1 cellular context compared by ENCODE assay signal in the genomic region with DNA sequence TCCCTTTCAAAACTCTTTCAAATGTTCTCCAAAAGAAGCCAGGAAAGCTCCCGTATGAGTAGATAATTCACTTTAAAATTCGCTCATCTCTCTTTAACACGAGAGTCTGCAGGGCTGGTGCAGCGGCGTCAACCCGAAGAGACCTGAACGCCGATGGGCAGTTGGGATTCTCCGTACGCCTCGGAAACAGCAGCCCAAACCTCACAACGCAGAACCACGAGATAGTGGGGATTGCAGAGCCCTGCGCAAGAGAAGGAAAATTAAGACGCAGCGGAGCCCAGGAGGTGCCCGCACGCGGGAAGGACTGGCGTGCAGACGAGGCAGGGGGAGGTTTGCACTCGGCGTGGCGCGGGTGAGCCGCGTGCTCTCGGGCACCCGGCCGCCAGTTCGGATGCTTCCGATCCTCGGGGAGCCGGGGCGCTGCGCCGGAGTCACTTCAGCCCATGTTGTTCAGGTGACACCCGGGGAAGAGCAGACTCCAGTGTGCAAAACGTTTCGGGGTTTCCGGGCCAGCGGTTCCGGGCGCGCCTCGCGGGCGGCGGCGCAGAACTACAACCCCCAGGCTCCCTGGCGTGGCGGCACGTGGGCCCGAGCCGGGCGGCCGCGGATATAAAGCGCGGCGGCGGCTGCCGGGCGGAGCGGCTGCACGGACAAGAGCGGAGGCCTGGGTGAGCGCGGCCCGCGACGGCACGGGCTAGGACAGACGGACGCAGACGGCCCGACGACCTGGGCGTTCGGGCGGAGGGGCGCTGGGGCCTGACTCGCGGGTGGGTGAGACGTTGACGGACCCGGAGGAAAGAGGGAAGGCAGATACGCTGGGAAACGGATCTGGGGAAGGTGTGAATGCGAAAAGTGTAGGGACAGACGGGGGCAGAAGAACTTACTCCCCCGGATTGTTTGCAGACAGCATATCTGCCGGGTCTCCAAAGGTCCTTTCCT.
A peak's percentile ranks its signal among the peaks of the same experiment; 100 is the strongest.
TF ChIP-seq lines count a peak whose summit lies in the region.

A gene with protein sequence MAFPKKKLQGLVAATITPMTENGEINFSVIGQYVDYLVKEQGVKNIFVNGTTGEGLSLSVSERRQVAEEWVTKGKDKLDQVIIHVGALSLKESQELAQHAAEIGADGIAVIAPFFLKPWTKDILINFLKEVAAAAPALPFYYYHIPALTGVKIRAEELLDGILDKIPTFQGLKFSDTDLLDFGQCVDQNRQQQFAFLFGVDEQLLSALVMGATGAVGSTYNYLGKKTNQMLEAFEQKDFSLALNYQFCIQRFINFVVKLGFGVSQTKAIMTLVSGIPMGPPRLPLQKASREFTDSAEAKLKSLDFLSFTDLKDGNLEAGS (plus strand): TSS at position 636 of the 939 bp plus-strand sequence. CDS start 4,599 bp downstream, outside the sequence.

TF ChIP-seq in HepG2, 621 proteins besides CTCF, POLR2A, EP300 and RAD21 (continued from another document and continues in another):
- TF ChIP-seq, protein P1, sequence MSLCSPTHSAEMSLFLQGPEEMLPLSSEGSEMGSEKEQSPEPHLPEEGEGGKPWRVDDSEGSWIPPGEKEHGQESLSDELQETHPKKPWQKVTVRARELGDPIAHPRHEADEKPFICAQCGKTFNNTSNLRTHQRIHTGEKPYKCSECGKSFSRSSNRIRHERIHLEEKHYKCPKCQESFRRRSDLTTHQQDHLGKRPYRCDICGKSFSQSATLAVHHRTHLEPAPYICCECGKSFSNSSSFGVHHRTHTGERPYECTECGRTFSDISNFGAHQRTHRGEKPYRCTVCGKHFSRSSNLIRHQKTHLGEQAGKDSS (CRISPR knock-in tag; IDR thresholded peaks at IDR 0.05; ENCODE audit: borderline replicate concordance, low read depth) = 0 out of 2 replicates have a peak, but pooled peaks have one; percentile 30
- no peak for TF ChIP-seq SMARCC2 (IDR thresholded peaks at IDR 0.05)
- TF ChIP-seq, protein P2, sequence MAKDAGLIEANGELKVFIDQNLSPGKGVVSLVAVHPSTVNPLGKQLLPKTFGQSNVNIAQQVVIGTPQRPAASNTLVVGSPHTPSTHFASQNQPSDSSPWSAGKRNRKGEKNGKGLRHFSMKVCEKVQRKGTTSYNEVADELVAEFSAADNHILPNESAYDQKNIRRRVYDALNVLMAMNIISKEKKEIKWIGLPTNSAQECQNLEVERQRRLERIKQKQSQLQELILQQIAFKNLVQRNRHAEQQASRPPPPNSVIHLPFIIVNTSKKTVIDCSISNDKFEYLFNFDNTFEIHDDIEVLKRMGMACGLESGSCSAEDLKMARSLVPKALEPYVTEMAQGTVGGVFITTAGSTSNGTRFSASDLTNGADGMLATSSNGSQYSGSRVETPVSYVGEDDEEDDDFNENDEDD (CRISPR knock-in tag; IDR thresholded peaks at IDR 0.05; ENCODE audit: borderline replicate concordance) = peak; percentile 11; the same call in 1 of the 2 replicates
- no peak for TF ChIP-seq MZF1 (CRISPR knock-in tag; IDR thresholded peaks at IDR 0.05; ENCODE audit: borderline replicate concordance)
- no peak for TF ChIP-seq NR1H2 (CRISPR knock-in tag; IDR thresholded peaks at IDR 0.05; ENCODE audit: borderline replicate concordance, low read depth)
- no peak for TF ChIP-seq MAZ (IDR thresholded peaks at IDR 0.05; ENCODE audit: borderline replicate concordance, low read depth, low read length)
- no peak for TF ChIP-seq MAZ (CRISPR knock-in tag; IDR thresholded peaks at IDR 0.05; ENCODE audit: low read depth)
- TF ChIP-seq ARHGAP35 (CRISPR knock-in tag; IDR thresholded peaks at IDR 0.05; ENCODE audit: borderline replicate concordance) = no peak
- no peak for TF ChIP-seq TCF7L2 (IDR thresholded peaks at IDR 0.05; ENCODE audit: low read depth, low read length)
- TF ChIP-seq, protein P3, sequence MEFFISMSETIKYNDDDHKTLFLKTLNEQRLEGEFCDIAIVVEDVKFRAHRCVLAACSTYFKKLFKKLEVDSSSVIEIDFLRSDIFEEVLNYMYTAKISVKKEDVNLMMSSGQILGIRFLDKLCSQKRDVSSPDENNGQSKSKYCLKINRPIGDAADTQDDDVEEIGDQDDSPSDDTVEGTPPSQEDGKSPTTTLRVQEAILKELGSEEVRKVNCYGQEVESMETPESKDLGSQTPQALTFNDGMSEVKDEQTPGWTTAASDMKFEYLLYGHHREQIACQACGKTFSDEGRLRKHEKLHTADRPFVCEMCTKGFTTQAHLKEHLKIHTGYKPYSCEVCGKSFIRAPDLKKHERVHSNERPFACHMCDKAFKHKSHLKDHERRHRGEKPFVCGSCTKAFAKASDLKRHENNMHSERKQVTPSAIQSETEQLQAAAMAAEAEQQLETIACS (CRISPR knock-in tag; IDR thresholded peaks at IDR 0.05) = 0 out of 2 replicates have a peak, but pooled peaks have one; percentile 21
- no peak for TF ChIP-seq EHMT2 (IDR thresholded peaks at IDR 0.05; ENCODE audit: borderline replicate concordance, low read depth, low read length)
- TF ChIP-seq CENPX (CRISPR knock-in tag; IDR thresholded peaks at IDR 0.05) = no peak
- 0 out of 2 replicates have a peak, but pooled peaks have one; percentile 22 for TF ChIP-seq ZNF816 (CRISPR knock-in tag; IDR thresholded peaks at IDR 0.05; ENCODE audit: borderline replicate concordance)
- no peak for TF ChIP-seq ZMYM3 (CRISPR knock-in tag; IDR thresholded peaks at IDR 0.05)
- TF ChIP-seq, protein P4, sequence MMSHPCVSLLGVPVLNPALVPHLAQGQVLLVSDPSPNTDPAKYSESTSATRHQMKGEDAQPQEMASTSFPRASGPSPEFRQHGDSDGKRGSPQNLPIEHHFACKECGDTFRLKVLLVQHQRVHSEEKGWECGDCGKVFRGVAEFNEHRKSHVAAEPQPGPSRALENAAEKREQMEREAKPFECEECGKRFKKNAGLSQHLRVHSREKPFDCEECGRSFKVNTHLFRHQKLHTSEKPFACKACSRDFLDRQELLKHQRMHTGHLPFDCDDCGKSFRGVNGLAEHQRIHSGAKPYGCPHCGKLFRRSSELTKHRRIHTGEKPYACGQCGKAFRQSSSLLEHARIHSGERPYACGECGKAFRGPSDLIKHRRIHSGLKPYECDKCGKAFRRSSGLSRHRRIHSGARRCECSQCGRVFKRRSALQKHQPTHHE (CRISPR knock-in tag; IDR thresholded peaks at IDR 0.05; ENCODE audit: borderline replicate concordance) = no peak
- no peak for TF ChIP-seq HDAC1 (CRISPR knock-in tag; IDR thresholded peaks at IDR 0.05)
- TF ChIP-seq YY1 (IDR thresholded peaks at IDR 0.05; ENCODE audit: insufficient read depth, insufficient replicate concordance, low read depth, low read length) = peak; percentile 37
- TF ChIP-seq ZNF546 (CRISPR knock-in tag; conservative IDR thresholded peaks at IDR 0.05) = no peak
- no peak for TF ChIP-seq ZNF230 (CRISPR knock-in tag; IDR thresholded peaks at IDR 0.05)
- TF ChIP-seq RFX1 (IDR thresholded peaks at IDR 0.05) = no peak
- TF ChIP-seq RCOR2 (CRISPR knock-in tag; IDR thresholded peaks at IDR 0.05) = no peak
- no peak for TF ChIP-seq ZNF768 (CRISPR knock-in tag; IDR thresholded peaks at IDR 0.05)
- no peak for TF ChIP-seq ZC3H13 (CRISPR knock-in tag; IDR thresholded peaks at IDR 0.05)
- no peak for TF ChIP-seq ZNF24 (IDR thresholded peaks at IDR 0.05)
- TF ChIP-seq NFYC (CRISPR knock-in tag; IDR thresholded peaks at IDR 0.05) = no peak
- TF ChIP-seq, protein P5, sequence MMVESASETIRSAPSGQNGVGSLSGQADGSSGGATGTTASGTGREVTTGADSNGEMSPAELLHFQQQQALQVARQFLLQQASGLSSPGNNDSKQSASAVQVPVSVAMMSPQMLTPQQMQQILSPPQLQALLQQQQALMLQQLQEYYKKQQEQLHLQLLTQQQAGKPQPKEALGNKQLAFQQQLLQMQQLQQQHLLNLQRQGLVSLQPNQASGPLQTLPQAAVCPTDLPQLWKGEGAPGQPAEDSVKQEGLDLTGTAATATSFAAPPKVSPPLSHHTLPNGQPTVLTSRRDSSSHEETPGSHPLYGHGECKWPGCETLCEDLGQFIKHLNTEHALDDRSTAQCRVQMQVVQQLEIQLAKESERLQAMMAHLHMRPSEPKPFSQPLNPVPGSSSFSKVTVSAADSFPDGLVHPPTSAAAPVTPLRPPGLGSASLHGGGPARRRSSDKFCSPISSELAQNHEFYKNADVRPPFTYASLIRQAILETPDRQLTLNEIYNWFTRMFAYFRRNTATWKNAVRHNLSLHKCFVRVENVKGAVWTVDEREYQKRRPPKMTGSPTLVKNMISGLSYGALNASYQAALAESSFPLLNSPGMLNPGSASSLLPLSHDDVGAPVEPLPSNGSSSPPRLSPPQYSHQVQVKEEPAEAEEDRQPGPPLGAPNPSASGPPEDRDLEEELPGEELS (CRISPR knock-in tag; IDR thresholded peaks at IDR 0.05) = no peak
- no peak for TF ChIP-seq ZNF788 (CRISPR knock-in tag; IDR thresholded peaks at IDR 0.05; ENCODE audit: borderline replicate concordance)
- TF ChIP-seq, protein P6, sequence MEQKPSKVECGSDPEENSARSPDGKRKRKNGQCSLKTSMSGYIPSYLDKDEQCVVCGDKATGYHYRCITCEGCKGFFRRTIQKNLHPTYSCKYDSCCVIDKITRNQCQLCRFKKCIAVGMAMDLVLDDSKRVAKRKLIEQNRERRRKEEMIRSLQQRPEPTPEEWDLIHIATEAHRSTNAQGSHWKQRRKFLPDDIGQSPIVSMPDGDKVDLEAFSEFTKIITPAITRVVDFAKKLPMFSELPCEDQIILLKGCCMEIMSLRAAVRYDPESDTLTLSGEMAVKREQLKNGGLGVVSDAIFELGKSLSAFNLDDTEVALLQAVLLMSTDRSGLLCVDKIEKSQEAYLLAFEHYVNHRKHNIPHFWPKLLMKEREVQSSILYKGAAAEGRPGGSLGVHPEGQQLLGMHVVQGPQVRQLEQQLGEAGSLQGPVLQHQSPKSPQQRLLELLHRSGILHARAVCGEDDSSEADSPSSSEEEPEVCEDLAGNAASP (CRISPR knock-in tag; IDR thresholded peaks at IDR 0.05; ENCODE audit: borderline replicate concordance) = no peak
- TF ChIP-seq, protein P7, sequence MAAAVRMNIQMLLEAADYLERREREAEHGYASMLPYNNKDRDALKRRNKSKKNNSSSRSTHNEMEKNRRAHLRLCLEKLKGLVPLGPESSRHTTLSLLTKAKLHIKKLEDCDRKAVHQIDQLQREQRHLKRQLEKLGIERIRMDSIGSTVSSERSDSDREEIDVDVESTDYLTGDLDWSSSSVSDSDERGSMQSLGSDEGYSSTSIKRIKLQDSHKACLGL (CRISPR knock-in tag; IDR thresholded peaks at IDR 0.05) = peak; percentile 68
- TF ChIP-seq, protein P8, sequence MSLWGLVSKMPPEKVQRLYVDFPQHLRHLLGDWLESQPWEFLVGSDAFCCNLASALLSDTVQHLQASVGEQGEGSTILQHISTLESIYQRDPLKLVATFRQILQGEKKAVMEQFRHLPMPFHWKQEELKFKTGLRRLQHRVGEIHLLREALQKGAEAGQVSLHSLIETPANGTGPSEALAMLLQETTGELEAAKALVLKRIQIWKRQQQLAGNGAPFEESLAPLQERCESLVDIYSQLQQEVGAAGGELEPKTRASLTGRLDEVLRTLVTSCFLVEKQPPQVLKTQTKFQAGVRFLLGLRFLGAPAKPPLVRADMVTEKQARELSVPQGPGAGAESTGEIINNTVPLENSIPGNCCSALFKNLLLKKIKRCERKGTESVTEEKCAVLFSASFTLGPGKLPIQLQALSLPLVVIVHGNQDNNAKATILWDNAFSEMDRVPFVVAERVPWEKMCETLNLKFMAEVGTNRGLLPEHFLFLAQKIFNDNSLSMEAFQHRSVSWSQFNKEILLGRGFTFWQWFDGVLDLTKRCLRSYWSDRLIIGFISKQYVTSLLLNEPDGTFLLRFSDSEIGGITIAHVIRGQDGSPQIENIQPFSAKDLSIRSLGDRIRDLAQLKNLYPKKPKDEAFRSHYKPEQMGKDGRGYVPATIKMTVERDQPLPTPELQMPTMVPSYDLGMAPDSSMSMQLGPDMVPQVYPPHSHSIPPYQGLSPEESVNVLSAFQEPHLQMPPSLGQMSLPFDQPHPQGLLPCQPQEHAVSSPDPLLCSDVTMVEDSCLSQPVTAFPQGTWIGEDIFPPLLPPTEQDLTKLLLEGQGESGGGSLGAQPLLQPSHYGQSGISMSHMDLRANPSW (CRISPR knock-in tag; IDR thresholded peaks at IDR 0.05; ENCODE audit: borderline replicate concordance) = no peak
- peak; percentile 77 for TF ChIP-seq HCFC1 (IDR thresholded peaks at IDR 0.05; ENCODE audit: low read depth, low read length)
- TF ChIP-seq SP140L (CRISPR knock-in tag; IDR thresholded peaks at IDR 0.05; ENCODE audit: borderline replicate concordance) = no peak
- TF ChIP-seq ZFX (CRISPR knock-in tag; IDR thresholded peaks at IDR 0.05; ENCODE audit: low read depth) = peak; percentile 68
- TF ChIP-seq, protein P9, sequence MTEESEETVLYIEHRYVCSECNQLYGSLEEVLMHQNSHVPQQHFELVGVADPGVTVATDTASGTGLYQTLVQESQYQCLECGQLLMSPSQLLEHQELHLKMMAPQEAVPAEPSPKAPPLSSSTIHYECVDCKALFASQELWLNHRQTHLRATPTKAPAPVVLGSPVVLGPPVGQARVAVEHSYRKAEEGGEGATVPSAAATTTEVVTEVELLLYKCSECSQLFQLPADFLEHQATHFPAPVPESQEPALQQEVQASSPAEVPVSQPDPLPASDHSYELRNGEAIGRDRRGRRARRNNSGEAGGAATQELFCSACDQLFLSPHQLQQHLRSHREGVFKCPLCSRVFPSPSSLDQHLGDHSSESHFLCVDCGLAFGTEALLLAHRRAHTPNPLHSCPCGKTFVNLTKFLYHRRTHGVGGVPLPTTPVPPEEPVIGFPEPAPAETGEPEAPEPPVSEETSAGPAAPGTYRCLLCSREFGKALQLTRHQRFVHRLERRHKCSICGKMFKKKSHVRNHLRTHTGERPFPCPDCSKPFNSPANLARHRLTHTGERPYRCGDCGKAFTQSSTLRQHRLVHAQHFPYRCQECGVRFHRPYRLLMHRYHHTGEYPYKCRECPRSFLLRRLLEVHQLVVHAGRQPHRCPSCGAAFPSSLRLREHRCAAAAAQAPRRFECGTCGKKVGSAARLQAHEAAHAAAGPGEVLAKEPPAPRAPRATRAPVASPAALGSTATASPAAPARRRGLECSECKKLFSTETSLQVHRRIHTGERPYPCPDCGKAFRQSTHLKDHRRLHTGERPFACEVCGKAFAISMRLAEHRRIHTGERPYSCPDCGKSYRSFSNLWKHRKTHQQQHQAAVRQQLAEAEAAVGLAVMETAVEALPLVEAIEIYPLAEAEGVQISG (CRISPR knock-in tag; IDR thresholded peaks at IDR 0.05) = peak; percentile 79
- no peak for TF ChIP-seq TMF1 (CRISPR knock-in tag; IDR thresholded peaks at IDR 0.05; ENCODE audit: low read depth)
- no peak for TF ChIP-seq PCBP2 (optimal IDR thresholded peaks at IDR 0.05; ENCODE audit: low read depth, low read length, poor library complexity, severe bottlenecking)
- TF ChIP-seq KLF6 (CRISPR knock-in tag; IDR thresholded peaks at IDR 0.05) = no peak
- TF ChIP-seq, protein P10, sequence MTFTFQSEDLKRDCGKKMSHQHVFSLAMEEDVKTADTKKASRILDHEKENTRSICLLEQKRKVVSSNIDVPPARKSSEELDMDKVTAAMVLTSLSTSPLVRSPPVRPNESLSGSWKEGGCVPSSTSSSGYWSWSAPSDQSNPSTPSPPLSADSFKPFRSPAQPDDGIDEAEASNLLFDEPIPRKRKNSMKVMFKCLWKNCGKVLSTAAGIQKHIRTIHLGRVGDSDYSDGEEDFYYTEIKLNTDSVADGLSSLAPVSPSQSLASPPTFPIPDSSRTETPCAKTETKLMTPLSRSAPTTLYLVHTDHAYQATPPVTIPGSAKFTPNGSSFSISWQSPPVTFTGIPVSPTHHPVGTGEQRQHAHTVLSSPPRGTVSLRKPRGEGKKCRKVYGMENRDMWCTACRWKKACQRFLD (CRISPR knock-in tag; IDR thresholded peaks at IDR 0.05; ENCODE audit: borderline replicate concordance) = peak; percentile 72; the same call in 1 of the 2 replicates
- no peak for TF ChIP-seq CHD2 (IDR thresholded peaks at IDR 0.05; ENCODE audit: low read depth, low read length)
- no peak for TF ChIP-seq CREB1 (IDR thresholded peaks at IDR 0.05)
- TF ChIP-seq CREB1 (CRISPR knock-in tag; IDR thresholded peaks at IDR 0.05) = no peak
- peak; percentile 50; the same call in 1 of the 2 replicates for TF ChIP-seq SAFB2 (CRISPR knock-in tag; IDR thresholded peaks at IDR 0.05; ENCODE audit: borderline replicate concordance, low read depth)
- no peak for TF ChIP-seq ZNF432 (CRISPR knock-in tag; IDR thresholded peaks at IDR 0.05; ENCODE audit: borderline replicate concordance)
- TF ChIP-seq ZNF10 (CRISPR knock-in tag; IDR thresholded peaks at IDR 0.05; ENCODE audit: borderline replicate concordance, low read depth) = no peak
- no peak for TF ChIP-seq XBP1 (CRISPR knock-in tag; IDR thresholded peaks at IDR 0.05)
